1 cellular context compared by ENCODE assay signal in genomic region chr7:38632411-38632810, GRCh38.
TF ChIP-seq lines count a peak whose summit lies in the region.

No MANE protein-coding gene starts in this region.

TF ChIP-seq in HCT116, 20 proteins besides CTCF, POLR2A, EP300 and RAD21 (continued from another document):
- no peak for TF ChIP-seq ATF3 (IDR thresholded peaks at IDR 0.05)
- no peak for TF ChIP-seq ZFX (IDR thresholded peaks at IDR 0.05)
- TF ChIP-seq REST (IDR thresholded peaks at IDR 0.05; ENCODE audit: low read depth) = no peak
- no peak for TF ChIP-seq CEBPB (IDR thresholded peaks at IDR 0.05; ENCODE audit: low read depth)
- no peak for TF ChIP-seq TCF7L2 (IDR thresholded peaks at IDR 0.05; ENCODE audit: borderline replicate concordance, extremely low read depth, insufficient read depth, insufficient read length)
- no peak for TF ChIP-seq CBX3 (IDR thresholded peaks at IDR 0.05; ENCODE audit: low read depth)
- no peak for TF ChIP-seq EZH2phosphoT487 (IDR thresholded peaks at IDR 0.05; ENCODE audit: borderline replicate concordance)
- no peak for TF ChIP-seq YY1 (IDR thresholded peaks at IDR 0.05; ENCODE audit: extremely low read depth, insufficient replicate concordance, low read depth, low read length)
- TF ChIP-seq MAX (IDR thresholded peaks at IDR 0.05) = no peak
- TF ChIP-seq SIN3A (IDR thresholded peaks at IDR 0.05; ENCODE audit: low read depth) = no peak
- no peak for TF ChIP-seq SRF (IDR thresholded peaks at IDR 0.05; ENCODE audit: low read depth)
- TF ChIP-seq ZBTB33 (IDR thresholded peaks at IDR 0.05; ENCODE audit: extremely low read depth, insufficient replicate concordance, low read length) = no peak
- TF ChIP-seq JUND (IDR thresholded peaks at IDR 0.05) = no peak
- no peak for TF ChIP-seq FOSL1 (IDR thresholded peaks at IDR 0.05; ENCODE audit: low read depth)
- no peak for TF ChIP-seq EZH2 (IDR thresholded peaks at IDR 0.05)
